In the genomic region with DNA sequence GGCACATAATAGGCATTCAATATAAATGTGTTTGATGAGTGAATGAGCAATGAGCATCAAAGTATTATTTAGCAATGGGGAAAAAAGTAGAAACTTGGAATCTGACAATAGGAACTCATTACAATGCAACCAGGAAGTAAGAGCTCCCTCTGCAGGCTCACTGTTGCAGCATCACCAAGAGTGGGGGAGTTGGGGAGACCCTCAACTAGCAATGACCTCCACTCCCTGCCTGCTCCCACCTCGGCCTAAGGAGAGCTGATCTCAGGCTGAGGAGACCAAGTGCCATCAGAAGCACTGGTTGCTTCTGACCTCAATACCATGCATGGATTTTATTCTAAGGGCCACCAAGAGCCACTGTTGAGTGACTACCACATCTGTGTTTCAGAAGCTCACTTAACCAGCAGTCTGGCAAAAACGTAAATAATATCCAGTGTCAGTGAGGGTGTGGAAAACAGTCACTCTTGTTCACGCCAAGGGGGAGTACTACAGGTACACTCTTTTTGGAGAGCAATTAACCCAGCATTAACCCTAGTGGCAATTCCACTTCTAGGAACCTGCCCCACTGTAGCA, we compare ENCODE assay signal across 9 cellular contexts. TPM values are rescaled to one million over a fixed set of nuclear protein-coding genes. Genes with fewer than 3 reads are reported as not detected.
DNase-seq lines count a peak whose midpoint lies in the region; ATAC-seq and TF ChIP-seq lines count a peak whose summit lies in the region.
"Had no signal": no experiment of that assay in that cellular context is flagged by ENCODE, and none has a peak within 500 bp of the region (broad histone marks: within the 10 kb centered on the region; RNA-seq: fewer than 3 reads in every experiment).

No MANE protein-coding gene starts in this region.

- H3K4me3 ChIP-seq in LNCaP clone FGC (ENCODE audit: low read depth, low read length): no peak overlapping the region

- H3K9me3 Mint-ChIP-seq in osteocyte (ENCODE audit: unreplicated experiment): no peaks in the 10 kb centered on the region

- ATAC-seq in HG02970 (IDR thresholded peaks at IDR 0.05; ENCODE audit: low FRiP score, unreplicated experiment): no peak

- peaks cover under 1% of the 10 kb centered on the region for H3K36me3 Mint-ChIP-seq in osteocyte (ENCODE audit: unreplicated experiment)

- peak; percentile 11 for DNase-seq in NCI-H748 (lab: John Stamatoyannopoulos, UW; ENCODE audit: unreplicated experiment)
- DNase-seq in NCI-H748 treated with DMSO at 0.1 percent for 48 hours (lab: John Stamatoyannopoulos, UW): no peak
- no peak for DNase-seq in LNCaP clone FGC (ENCODE audit: low read depth)
- DNase-seq in dermis blood vessel endothelial cell: peak; percentile 37
- DNase-seq in osteocyte (ENCODE audit: extremely low spot score, unreplicated experiment): no peak
- DNase-seq in NCI-H446 treated with DMSO at 0.1 percent for 48 hours (lab: John Stamatoyannopoulos, UW): no peak
- DNase-seq in cerebellar nuclear complex (lab: John Stamatoyannopoulos, UW): no peak
- DNase-seq: left ventricle myocardium superior had no signal

- no peak overlapping the region for H3K27ac Mint-ChIP-seq in osteocyte (ENCODE audit: unreplicated experiment)

- TF ChIP-seq CTCF in LNCaP clone FGC (IDR thresholded peaks at IDR 0.05; ENCODE audit: control insufficient read depth, extremely low read depth, insufficient read depth) (peak; percentile 15; the same call in 1 of the 2 replicates), osteocyte (IDR thresholded peaks at IDR 0.05) (peak; percentile 48)

- H3K27me3 Mint-ChIP-seq in osteocyte (ENCODE audit: unreplicated experiment): no peaks in the 10 kb centered on the region

- no peak overlapping the region for H3K4me3 Mint-ChIP-seq in osteocyte (ENCODE audit: unreplicated experiment)

- peaks cover 52% of the 10 kb centered on the region for H3K4me1 Mint-ChIP-seq in osteocyte (ENCODE audit: unreplicated experiment)

RNA-seq across cellular contexts. Expression of a gene that starts 8.0 kb away (rescaled TPM):
- 261 and 425 TPM in 2 replicates for total RNA-seq in dermis blood vessel endothelial cell
- total RNA-seq in osteocyte: 115 and 119 TPM in 2 replicates

RNA-seq across cellular contexts. Expression of a gene that starts 28.3 kb away (rescaled TPM):
- 26.4 and 30.7 TPM in 2 replicates for total RNA-seq in dermis blood vessel endothelial cell
- 58.9 and 62.6 TPM in 2 replicates for total RNA-seq in osteocyte

Comparison
In these comparisons a context has a peak if more than half of its experiments do, and no peak if none do; other contexts are left out.
1. DNase-seq: peak in NCI-H748 (single experiment) and dermis blood vessel endothelial cell (single experiment); none in NCI-H748 treated with DMSO at 0.1 percent for 48 hours (single experiment), LNCaP clone FGC (single experiment), osteocyte (single experiment), NCI-H446 treated with DMSO at 0.1 percent for 48 hours (single experiment) and cerebellar nuclear complex (0 of 2).